ENCODE assay signal across 1 cellular context in the genomic region with DNA sequence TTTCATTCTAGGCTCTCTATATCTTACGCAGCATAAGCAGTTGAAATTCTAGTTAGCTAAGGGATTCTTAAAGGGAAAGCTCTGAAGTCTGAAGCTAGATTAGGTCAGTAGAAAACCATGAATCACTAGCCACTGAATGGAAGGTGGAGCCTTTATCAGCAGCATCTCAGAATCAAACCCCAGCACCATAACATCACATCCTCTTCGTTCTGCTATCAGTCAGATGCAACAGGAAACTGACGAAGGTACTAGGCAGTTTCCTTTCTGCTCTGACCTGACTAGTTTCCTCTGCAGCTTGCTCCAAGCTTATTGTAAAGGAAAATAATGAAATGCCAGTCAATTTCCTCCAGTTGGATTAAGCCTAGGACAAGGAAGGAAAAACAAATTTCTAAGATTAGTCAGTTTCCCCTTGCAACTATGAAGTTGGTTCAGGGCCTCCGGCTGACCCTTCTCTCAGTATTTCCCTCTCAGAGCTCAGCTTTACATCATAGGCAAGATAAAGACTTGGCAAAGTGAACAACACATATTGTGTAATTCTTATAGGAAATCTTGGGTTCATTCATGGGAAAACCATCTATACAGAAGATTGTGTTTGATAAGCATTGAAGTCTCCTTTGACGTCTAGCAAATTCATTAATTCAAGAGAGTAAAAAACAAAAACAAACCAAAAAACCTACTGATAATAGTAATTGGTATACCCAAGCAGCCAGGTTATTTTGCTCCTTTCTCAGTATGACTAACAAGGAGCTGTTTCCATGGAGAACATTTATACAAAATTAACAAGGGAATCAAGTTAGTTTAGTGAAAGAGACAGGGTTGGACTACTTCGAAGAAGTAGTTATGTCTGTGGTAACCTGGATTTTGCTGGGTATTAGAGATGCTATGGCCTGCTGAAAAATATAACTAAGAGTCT.
A peak's percentile ranks its signal among the peaks of the same experiment; 100 is the strongest.
TF ChIP-seq lines count a peak whose summit lies in the region.

No MANE protein-coding gene starts in this region.

TF ChIP-seq in K562, 482 proteins besides CTCF, POLR2A, EP300 and RAD21 (continued from another document and continues in another):
- TF ChIP-seq RBM22 (IDR thresholded peaks at IDR 0.05; ENCODE audit: low read depth, low read length, poor library complexity, severe bottlenecking) (no peak), JUN (IDR thresholded peaks at IDR 0.05; ENCODE audit: borderline replicate concordance, low read depth, low read length) (no peak), JUN (CRISPR knock-in tag; IDR thresholded peaks at IDR 0.05; ENCODE audit: borderline replicate concordance) (no peak), PHF21A (IDR thresholded peaks at IDR 0.05; ENCODE audit: borderline replicate concordance, low read depth) (no peak), PCBP1 (IDR thresholded peaks at IDR 0.05; ENCODE audit: low read depth, low read length, poor library complexity, severe bottlenecking) (no peak), POLR2AphosphoS2 (IDR thresholded peaks at IDR 0.05; ENCODE audit: low read length) (no peak), NCOA1 (IDR thresholded peaks at IDR 0.05; ENCODE audit: low read depth) (peak; percentile 33; the same call in 1 of the 2 replicates), PPARD (CRISPR knock-in tag; IDR thresholded peaks at IDR 0.05) (no peak), RAD51 (IDR thresholded peaks at IDR 0.05; ENCODE audit: borderline replicate concordance, low read depth) (no peak), HMG20B (CRISPR knock-in tag; IDR thresholded peaks at IDR 0.05) (no peak), ARNT (IDR thresholded peaks at IDR 0.05) (no peak), CXXC5 (CRISPR knock-in tag; IDR thresholded peaks at IDR 0.05) (peak; percentile 58), STAT5B (CRISPR knock-in tag; IDR thresholded peaks at IDR 0.05) (no peak), TSC22D4 (tag; IDR thresholded peaks at IDR 0.05) (no peak), HNRNPH1 (optimal IDR thresholded peaks at IDR 0.05; ENCODE audit: low read depth, low read length) (no peak), BACH1 (tag; IDR thresholded peaks at IDR 0.05) (no peak), SIN3A (IDR thresholded peaks at IDR 0.05; ENCODE audit: borderline replicate concordance in 2 of 2, control insufficient read depth in 1 of 2, low read depth in 2 of 2, low read length in 2 of 2) (no peak), PHTF2 (CRISPR knock-in tag; IDR thresholded peaks at IDR 0.05) (no peak), ZNF76 (CRISPR knock-in tag; IDR thresholded peaks at IDR 0.05; ENCODE audit: borderline replicate concordance) (no peak), RBFOX2 (IDR thresholded peaks at IDR 0.05; ENCODE audit: low read depth, low read length) (peak; percentile 50), PHF8 (IDR thresholded peaks at IDR 0.05; ENCODE audit: borderline replicate concordance, low read length) (no peak), NFE2L1 (tag; IDR thresholded peaks at IDR 0.05; ENCODE audit: borderline replicate concordance, low read depth) (no peak), JUND (IDR thresholded peaks at IDR 0.05; ENCODE audit: borderline replicate concordance, low read depth, low read length) (peak; percentile 69; the same call in 1 of the 2 replicates), JUND (tag; IDR thresholded peaks at IDR 0.05; ENCODE audit: borderline replicate concordance, low read depth, low read length) (peak; percentile 57; the same call in 2 of the 3 replicates), SP2 (IDR thresholded peaks at IDR 0.05; ENCODE audit: extremely low read depth, low read depth, low read length, poor library complexity, severe bottlenecking) (no peak), GTF2F1 (IDR thresholded peaks at IDR 0.05; ENCODE audit: low read depth, low read length) (no peak), ZNF134 (CRISPR knock-in tag; conservative IDR thresholded peaks at IDR 0.05) (no peak), MYC (IDR thresholded peaks at IDR 0.05; ENCODE audit: low read depth, low read length) (no peak), MYC (CRISPR knock-in tag; IDR thresholded peaks at IDR 0.05; ENCODE audit: borderline replicate concordance, low read depth) (no peak), XRCC5 (IDR thresholded peaks at IDR 0.05; ENCODE audit: low read depth, low read length) (no peak), LEF1 (IDR thresholded peaks at IDR 0.05) (peak; percentile 54), ZNF644 (tag; IDR thresholded peaks at IDR 0.05; ENCODE audit: low read depth) (no peak), ZNF584 (CRISPR knock-in tag; IDR thresholded peaks at IDR 0.05; ENCODE audit: low read depth) (peak; percentile 57), KDM1A (IDR thresholded peaks at IDR 0.05) (peak; percentile 65 to 66; a peak in 3 of 4 replicates), FOSL1 (tag; conservative IDR thresholded peaks at IDR 0.05) (peak; percentile 85), SLC30A9 (CRISPR knock-in tag; IDR thresholded peaks at IDR 0.05) (no peak), ZNF436 (CRISPR knock-in tag; IDR thresholded peaks at IDR 0.05) (no peak), BRCA1 (IDR thresholded peaks at IDR 0.05) (no peak), BRCA1 (CRISPR knock-in tag; IDR thresholded peaks at IDR 0.05) (no peak), SAFB (IDR thresholded peaks at IDR 0.05; ENCODE audit: borderline replicate concordance, low read depth, low read length) (no peak), SMARCE1 (IDR thresholded peaks at IDR 0.05) (peak; percentile 82), ZNF274 (IDR thresholded peaks at IDR 0.05; ENCODE audit: borderline replicate concordance, low read depth, low read length) (no peak), ZNF133 (CRISPR knock-in tag; IDR thresholded peaks at IDR 0.05) (no peak), CHD4 (IDR thresholded peaks at IDR 0.05; ENCODE audit: insufficient read depth, insufficient replicate concordance, low read depth, low read length, poor library complexity, severe bottlenecking) (no peak), WHSC1 (IDR thresholded peaks at IDR 0.05; ENCODE audit: low read length) (no peak)
- TF ChIP-seq, protein P1, sequence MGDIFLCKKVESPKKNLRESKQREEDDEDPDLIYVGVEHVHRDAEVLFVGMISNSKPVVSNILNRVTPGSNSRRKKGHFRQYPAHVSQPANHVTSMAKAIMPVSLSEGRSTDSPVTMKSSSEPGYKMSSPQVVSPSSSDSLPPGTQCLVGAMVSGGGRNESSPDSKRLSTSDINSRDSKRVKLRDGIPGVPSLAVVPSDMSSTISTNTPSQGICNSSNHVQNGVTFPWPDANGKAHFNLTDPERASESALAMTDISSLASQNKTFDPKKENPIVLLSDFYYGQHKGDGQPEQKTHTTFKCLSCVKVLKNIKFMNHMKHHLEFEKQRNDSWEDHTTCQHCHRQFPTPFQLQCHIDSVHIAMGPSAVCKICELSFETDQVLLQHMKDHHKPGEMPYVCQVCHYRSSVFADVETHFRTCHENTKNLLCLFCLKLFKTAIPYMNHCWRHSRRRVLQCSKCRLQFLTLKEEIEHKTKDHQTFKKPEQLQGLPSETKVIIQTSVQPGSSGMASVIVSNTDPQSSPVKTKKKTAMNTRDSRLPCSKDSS (IDR thresholded peaks at IDR 0.05; ENCODE audit: low read depth, partially characterized antibody): no peak
- TF ChIP-seq, protein P2, sequence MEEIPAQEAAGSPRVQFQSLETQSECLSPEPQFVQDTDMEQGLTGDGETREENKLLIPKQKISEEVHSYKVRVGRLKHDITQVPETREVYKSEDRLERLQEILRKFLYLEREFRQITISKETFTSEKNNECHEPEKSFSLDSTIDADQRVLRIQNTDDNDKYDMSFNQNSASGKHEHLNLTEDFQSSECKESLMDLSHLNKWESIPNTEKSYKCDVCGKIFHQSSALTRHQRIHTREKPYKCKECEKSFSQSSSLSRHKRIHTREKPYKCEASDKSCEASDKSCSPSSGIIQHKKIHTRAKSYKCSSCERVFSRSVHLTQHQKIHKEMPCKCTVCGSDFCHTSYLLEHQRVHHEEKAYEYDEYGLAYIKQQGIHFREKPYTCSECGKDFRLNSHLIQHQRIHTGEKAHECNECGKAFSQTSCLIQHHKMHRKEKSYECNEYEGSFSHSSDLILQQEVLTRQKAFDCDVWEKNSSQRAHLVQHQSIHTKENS (CRISPR knock-in tag; IDR thresholded peaks at IDR 0.05): no peak
- TF ChIP-seq, protein P3, sequence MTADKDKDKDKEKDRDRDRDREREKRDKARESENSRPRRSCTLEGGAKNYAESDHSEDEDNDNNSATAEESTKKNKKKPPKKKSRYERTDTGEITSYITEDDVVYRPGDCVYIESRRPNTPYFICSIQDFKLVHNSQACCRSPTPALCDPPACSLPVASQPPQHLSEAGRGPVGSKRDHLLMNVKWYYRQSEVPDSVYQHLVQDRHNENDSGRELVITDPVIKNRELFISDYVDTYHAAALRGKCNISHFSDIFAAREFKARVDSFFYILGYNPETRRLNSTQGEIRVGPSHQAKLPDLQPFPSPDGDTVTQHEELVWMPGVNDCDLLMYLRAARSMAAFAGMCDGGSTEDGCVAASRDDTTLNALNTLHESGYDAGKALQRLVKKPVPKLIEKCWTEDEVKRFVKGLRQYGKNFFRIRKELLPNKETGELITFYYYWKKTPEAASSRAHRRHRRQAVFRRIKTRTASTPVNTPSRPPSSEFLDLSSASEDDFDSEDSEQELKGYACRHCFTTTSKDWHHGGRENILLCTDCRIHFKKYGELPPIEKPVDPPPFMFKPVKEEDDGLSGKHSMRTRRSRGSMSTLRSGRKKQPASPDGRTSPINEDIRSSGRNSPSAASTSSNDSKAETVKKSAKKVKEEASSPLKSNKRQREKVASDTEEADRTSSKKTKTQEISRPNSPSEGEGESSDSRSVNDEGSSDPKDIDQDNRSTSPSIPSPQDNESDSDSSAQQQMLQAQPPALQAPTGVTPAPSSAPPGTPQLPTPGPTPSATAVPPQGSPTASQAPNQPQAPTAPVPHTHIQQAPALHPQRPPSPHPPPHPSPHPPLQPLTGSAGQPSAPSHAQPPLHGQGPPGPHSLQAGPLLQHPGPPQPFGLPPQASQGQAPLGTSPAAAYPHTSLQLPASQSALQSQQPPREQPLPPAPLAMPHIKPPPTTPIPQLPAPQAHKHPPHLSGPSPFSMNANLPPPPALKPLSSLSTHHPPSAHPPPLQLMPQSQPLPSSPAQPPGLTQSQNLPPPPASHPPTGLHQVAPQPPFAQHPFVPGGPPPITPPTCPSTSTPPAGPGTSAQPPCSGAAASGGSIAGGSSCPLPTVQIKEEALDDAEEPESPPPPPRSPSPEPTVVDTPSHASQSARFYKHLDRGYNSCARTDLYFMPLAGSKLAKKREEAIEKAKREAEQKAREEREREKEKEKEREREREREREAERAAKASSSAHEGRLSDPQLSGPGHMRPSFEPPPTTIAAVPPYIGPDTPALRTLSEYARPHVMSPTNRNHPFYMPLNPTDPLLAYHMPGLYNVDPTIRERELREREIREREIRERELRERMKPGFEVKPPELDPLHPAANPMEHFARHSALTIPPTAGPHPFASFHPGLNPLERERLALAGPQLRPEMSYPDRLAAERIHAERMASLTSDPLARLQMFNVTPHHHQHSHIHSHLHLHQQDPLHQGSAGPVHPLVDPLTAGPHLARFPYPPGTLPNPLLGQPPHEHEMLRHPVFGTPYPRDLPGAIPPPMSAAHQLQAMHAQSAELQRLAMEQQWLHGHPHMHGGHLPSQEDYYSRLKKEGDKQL (CRISPR knock-in tag; IDR thresholded peaks at IDR 0.05; ENCODE audit: borderline replicate concordance): no peak
- TF ChIP-seq, protein P4, sequence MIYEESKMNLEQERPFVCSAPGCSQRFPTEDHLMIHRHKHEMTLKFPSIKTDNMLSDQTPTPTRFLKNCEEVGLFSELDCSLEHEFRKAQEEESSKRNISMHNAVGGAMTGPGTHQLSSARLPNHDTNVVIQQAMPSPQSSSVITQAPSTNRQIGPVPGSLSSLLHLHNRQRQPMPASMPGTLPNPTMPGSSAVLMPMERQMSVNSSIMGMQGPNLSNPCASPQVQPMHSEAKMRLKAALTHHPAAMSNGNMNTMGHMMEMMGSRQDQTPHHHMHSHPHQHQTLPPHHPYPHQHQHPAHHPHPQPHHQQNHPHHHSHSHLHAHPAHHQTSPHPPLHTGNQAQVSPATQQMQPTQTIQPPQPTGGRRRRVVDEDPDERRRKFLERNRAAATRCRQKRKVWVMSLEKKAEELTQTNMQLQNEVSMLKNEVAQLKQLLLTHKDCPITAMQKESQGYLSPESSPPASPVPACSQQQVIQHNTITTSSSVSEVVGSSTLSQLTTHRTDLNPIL (CRISPR knock-in tag; IDR thresholded peaks at IDR 0.05): no peak
- TF ChIP-seq, protein P5, sequence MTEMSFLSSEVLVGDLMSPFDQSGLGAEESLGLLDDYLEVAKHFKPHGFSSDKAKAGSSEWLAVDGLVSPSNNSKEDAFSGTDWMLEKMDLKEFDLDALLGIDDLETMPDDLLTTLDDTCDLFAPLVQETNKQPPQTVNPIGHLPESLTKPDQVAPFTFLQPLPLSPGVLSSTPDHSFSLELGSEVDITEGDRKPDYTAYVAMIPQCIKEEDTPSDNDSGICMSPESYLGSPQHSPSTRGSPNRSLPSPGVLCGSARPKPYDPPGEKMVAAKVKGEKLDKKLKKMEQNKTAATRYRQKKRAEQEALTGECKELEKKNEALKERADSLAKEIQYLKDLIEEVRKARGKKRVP (CRISPR knock-in tag; IDR thresholded peaks at IDR 0.05): no peak
- TF ChIP-seq, protein P6, sequence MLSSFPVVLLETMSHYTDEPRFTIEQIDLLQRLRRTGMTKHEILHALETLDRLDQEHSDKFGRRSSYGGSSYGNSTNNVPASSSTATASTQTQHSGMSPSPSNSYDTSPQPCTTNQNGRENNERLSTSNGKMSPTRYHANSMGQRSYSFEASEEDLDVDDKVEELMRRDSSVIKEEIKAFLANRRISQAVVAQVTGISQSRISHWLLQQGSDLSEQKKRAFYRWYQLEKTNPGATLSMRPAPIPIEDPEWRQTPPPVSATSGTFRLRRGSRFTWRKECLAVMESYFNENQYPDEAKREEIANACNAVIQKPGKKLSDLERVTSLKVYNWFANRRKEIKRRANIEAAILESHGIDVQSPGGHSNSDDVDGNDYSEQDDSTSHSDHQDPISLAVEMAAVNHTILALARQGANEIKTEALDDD (IDR thresholded peaks at IDR 0.05): peak; percentile 98
- TF ChIP-seq, protein P7, sequence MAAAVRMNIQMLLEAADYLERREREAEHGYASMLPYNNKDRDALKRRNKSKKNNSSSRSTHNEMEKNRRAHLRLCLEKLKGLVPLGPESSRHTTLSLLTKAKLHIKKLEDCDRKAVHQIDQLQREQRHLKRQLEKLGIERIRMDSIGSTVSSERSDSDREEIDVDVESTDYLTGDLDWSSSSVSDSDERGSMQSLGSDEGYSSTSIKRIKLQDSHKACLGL (CRISPR knock-in tag; IDR thresholded peaks at IDR 0.05; ENCODE audit: borderline replicate concordance, poor library complexity, severe bottlenecking): no peak
- TF ChIP-seq, protein P8, sequence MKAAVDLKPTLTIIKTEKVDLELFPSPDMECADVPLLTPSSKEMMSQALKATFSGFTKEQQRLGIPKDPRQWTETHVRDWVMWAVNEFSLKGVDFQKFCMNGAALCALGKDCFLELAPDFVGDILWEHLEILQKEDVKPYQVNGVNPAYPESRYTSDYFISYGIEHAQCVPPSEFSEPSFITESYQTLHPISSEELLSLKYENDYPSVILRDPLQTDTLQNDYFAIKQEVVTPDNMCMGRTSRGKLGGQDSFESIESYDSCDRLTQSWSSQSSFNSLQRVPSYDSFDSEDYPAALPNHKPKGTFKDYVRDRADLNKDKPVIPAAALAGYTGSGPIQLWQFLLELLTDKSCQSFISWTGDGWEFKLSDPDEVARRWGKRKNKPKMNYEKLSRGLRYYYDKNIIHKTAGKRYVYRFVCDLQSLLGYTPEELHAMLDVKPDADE (conservative IDR thresholded peaks at IDR 0.05; ENCODE audit: control insufficient read depth, low read depth, low read length): no peak
